1 cellular context compared by ENCODE assay signal in genomic region chr2:238238766-238239551, GRCh38.
TF ChIP-seq lines count a peak whose summit lies in the region.

No MANE protein-coding gene starts in this region.

TF ChIP-seq in HepG2, 621 proteins besides CTCF, POLR2A, EP300 and RAD21 (continued from another document and continues in another):
- TF ChIP-seq USF2 (IDR thresholded peaks at IDR 0.05; ENCODE audit: low read depth, low read length) (no peak), USF2 (CRISPR knock-in tag; IDR thresholded peaks at IDR 0.05; ENCODE audit: borderline replicate concordance) (no peak), ZNF33A (CRISPR knock-in tag; IDR thresholded peaks at IDR 0.05; ENCODE audit: borderline replicate concordance) (no peak), ZNF331 (CRISPR knock-in tag; IDR thresholded peaks at IDR 0.05) (peak; percentile 86; the same call in 1 of the 2 replicates), ADNP (CRISPR knock-in tag; IDR thresholded peaks at IDR 0.05) (peak; percentile 71; the same call in 1 of the 2 replicates), ZNF225 (CRISPR knock-in tag; IDR thresholded peaks at IDR 0.05) (peak; percentile 99), TBX2 (CRISPR knock-in tag; IDR thresholded peaks at IDR 0.05; ENCODE audit: borderline replicate concordance) (peak; percentile 78; the same call in 1 of the 2 replicates), NBN (conservative IDR thresholded peaks at IDR 0.05) (no peak), TAF1 (CRISPR knock-in tag; IDR thresholded peaks at IDR 0.05) (no peak; the same call in 1 of the 2 replicates), TRIM22 (IDR thresholded peaks at IDR 0.05) (no peak), ZSCAN9 (CRISPR knock-in tag; IDR thresholded peaks at IDR 0.05; ENCODE audit: borderline replicate concordance) (peak; percentile 91; the same call in 1 of the 2 replicates), DPF2 (CRISPR knock-in tag; IDR thresholded peaks at IDR 0.05; ENCODE audit: borderline replicate concordance, low read depth) (no peak), CREB1 (IDR thresholded peaks at IDR 0.05) (no peak), CREB1 (CRISPR knock-in tag; IDR thresholded peaks at IDR 0.05) (no peak), ATF2 (CRISPR knock-in tag; IDR thresholded peaks at IDR 0.05) (0 out of 2 replicates have a peak, but pooled peaks have one; percentile 30), ZNF230 (CRISPR knock-in tag; IDR thresholded peaks at IDR 0.05) (peak; percentile 98), NFRKB (IDR thresholded peaks at IDR 0.05) (no peak), STAT6 (CRISPR knock-in tag; IDR thresholded peaks at IDR 0.05; ENCODE audit: borderline replicate concordance) (no peak), NR2F2 (IDR thresholded peaks at IDR 0.05; ENCODE audit: borderline replicate concordance, low read depth) (no peak), KAT8 (CRISPR knock-in tag; IDR thresholded peaks at IDR 0.05) (peak; percentile 73; the same call in 1 of the 2 replicates), SP5 (CRISPR knock-in tag; IDR thresholded peaks at IDR 0.05; ENCODE audit: borderline replicate concordance, low read depth) (no peak), RNF219 (CRISPR knock-in tag; IDR thresholded peaks at IDR 0.05) (0 out of 2 replicates have a peak, but pooled peaks have one; percentile 59), ZNF672 (CRISPR knock-in tag; IDR thresholded peaks at IDR 0.05) (peak; percentile 97), NAIF1 (CRISPR knock-in tag; IDR thresholded peaks at IDR 0.05; ENCODE audit: borderline replicate concordance) (no peak; the same call in 1 of the 2 replicates), ELF3 (CRISPR knock-in tag; IDR thresholded peaks at IDR 0.05) (peak; percentile 89), ATM (IDR thresholded peaks at IDR 0.05; ENCODE audit: borderline replicate concordance) (no peak), ZNF839 (CRISPR knock-in tag; IDR thresholded peaks at IDR 0.05; ENCODE audit: borderline replicate concordance) (peak; percentile 65; the same call in 1 of the 2 replicates), ZNF576 (CRISPR knock-in tag; IDR thresholded peaks at IDR 0.05) (peak; percentile 92), IRF1 (CRISPR knock-in tag; IDR thresholded peaks at IDR 0.05; ENCODE audit: low read depth) (peak; percentile 72; the same call in 1 of the 2 replicates), CERS6 (CRISPR knock-in tag; IDR thresholded peaks at IDR 0.05) (peak; percentile 98), ESRRA (CRISPR knock-in tag; IDR thresholded peaks at IDR 0.05; ENCODE audit: low read depth) (peak; percentile 84), ZNF580 (CRISPR knock-in tag; IDR thresholded peaks at IDR 0.05; ENCODE audit: borderline replicate concordance, low read depth) (peak; percentile 96; the same call in 1 of the 2 replicates), MBNL3 (CRISPR knock-in tag; conservative IDR thresholded peaks at IDR 0.05) (no peak), ZNF18 (CRISPR knock-in tag; IDR thresholded peaks at IDR 0.05; ENCODE audit: insufficient replicate concordance) (peak; percentile 92), NCOR1 (IDR thresholded peaks at IDR 0.05; ENCODE audit: borderline replicate concordance, low read length) (no peak), MXI1 (IDR thresholded peaks at IDR 0.05; ENCODE audit: borderline replicate concordance, low read depth, low read length) (no peak), REXO4 (CRISPR knock-in tag; IDR thresholded peaks at IDR 0.05; ENCODE audit: borderline replicate concordance) (peak; percentile 97), ZNF770 (CRISPR knock-in tag; IDR thresholded peaks at IDR 0.05) (no peak; the same call in 1 of the 2 replicates), MAZ (IDR thresholded peaks at IDR 0.05; ENCODE audit: borderline replicate concordance, low read depth, low read length) (no peak), MAZ (CRISPR knock-in tag; IDR thresholded peaks at IDR 0.05; ENCODE audit: low read depth) (peak; percentile 91), ZNF543 (CRISPR knock-in tag; IDR thresholded peaks at IDR 0.05) (peak; percentile 97), ZNF766 (CRISPR knock-in tag; IDR thresholded peaks at IDR 0.05; ENCODE audit: borderline replicate concordance) (peak; percentile 99), DRAP1 (CRISPR knock-in tag; IDR thresholded peaks at IDR 0.05) (peak; percentile 59; the same call in 1 of the 2 replicates), KLF15 (CRISPR knock-in tag; IDR thresholded peaks at IDR 0.05; ENCODE audit: borderline replicate concordance) (peak; percentile 97; the same call in 1 of the 2 replicates), FOXA3 (CRISPR knock-in tag; IDR thresholded peaks at IDR 0.05) (peak; percentile 68), NFE2L1 (CRISPR knock-in tag; IDR thresholded peaks at IDR 0.05; ENCODE audit: borderline replicate concordance) (peak; percentile 95)
